In the genomic region with DNA sequence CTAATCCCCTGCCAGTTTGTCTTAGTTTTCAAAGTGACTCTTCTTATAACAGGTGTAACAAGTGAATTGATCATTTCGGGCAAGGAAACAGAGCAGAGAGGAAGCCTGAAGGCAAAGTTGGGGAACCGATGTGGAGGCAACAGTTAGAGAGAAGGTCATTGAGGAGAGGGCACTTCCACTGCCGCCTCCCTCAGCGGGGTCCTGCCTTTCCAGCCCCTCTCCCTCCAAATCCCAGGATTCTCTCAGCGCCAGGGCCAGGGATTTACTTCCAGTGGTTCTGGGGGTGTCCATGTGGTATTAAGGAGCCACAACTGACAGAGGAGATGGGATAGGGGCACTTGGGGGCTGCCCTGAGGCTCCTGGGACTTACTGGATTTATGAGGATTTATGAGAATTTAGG, we compare ENCODE assay signal across 31 cellular contexts. TPM values are rescaled to one million over a fixed set of nuclear protein-coding genes. Genes with fewer than 3 reads are reported as not detected.
DNase-seq lines count a peak whose midpoint lies in the region; ATAC-seq, FAIRE-seq and TF ChIP-seq lines count a peak whose summit lies in the region.
"Had no signal": no experiment of that assay in that cellular context is flagged by ENCODE, and none has a peak within 500 bp of the region (broad histone marks: within the 10 kb centered on the region; RNA-seq: fewer than 3 reads in every experiment).

No MANE protein-coding gene starts in this region.

- no peaks in the 10 kb centered on the region for H3K36me3 Mint-ChIP-seq in CD4-positive, alpha-beta T cell (ENCODE audit: low read depth)
- H3K36me3 Mint-ChIP-seq: CD8-positive, alpha-beta T cell had no signal

- H3K4me3 ChIP-seq in HEK293 (ENCODE audit: low read depth, low read length) (no peak overlapping the region), kidney (ENCODE audit: low read length in 2 of 2) (peak overlapping the region; percentile 62 to 86)
- H3K4me3 ChIP-seq: GM12878, K562, PC-9, SJSA1 had no signal

- no peak for DNase-seq in CD4-positive, alpha-beta T cell
- peak; percentile 40 for DNase-seq in kidney
- peak; percentile 26 for DNase-seq in sciatic nerve (ENCODE audit: low spot score)
- DNase-seq in NCI-H1092 treated with DMSO at 0.1 percent for 48 hours (lab: John Stamatoyannopoulos, UW): no peak
- DNase-seq in activated CD4-positive, CD25-positive, alpha-beta regulatory T cell treated with anti-CD3 and anti-CD28 coated beads, Interleukin-2, amount 50 U/mL, for 72 hours: no peak
- DNase-seq: C1 segment of cervical spinal cord; DMS 273 treated with DMSO at 0.1 percent for 48 hours; DMS79; EL; GDM1; Kasumi-1; MV-4-11; NCI-H1105 treated with DMSO at 0.1 percent for 48 hours; NCI-H146; NCI-H2029; NCI-H446; NCI-H524 treated with DMSO at 0.1 percent for 48 hours; NCI-H774; NK-92 treated with Interleukin-12 subunit alpha and Interleukin-12 subunit beta, amount 100 ng/mL, for 24 hours; PC-9; Right ventricle myocardium superior had no signal

- no peak for TF ChIP-seq CTCF in CD4-positive, alpha-beta T cell (IDR thresholded peaks at IDR 0.05)
- TF ChIP-seq CTCF in HEK293 (tag by site-specific recombination; IDR thresholded peaks at IDR 0.05) (no peak), kidney (IDR thresholded peaks at IDR 0.05; ENCODE audit: borderline replicate concordance, extremely low read depth, insufficient read depth) (no peak)

- no peak for FAIRE-seq in kidney (lab: Jason Lieb, UNC)
- FAIRE-seq: A204.1, GM12878, HTR-8/SVneo, K562 had no signal

- peak overlapping the region; percentile 13 for H3K4me3 Mint-ChIP-seq in CD4-positive, alpha-beta T cell
- H3K4me3 Mint-ChIP-seq: CD8-positive, alpha-beta T cell had no signal

- H3K4me1 ChIP-seq in HEK293 (ENCODE audit: control insufficient read depth, insufficient read depth, low read length) (no peaks in the 10 kb centered on the region), kidney (ENCODE audit: control insufficient read depth in 1 of 2, insufficient read depth in 1 of 2, low read depth in 1 of 2, low read length in 2 of 2) (peaks cover 8 to 16% of the 10 kb centered on the region in 2 donors)
- H3K4me1 ChIP-seq: SJSA1 had no signal

- H3K9me3 Mint-ChIP-seq in CD4-positive, alpha-beta T cell: no peaks in the 10 kb centered on the region

- H3K27ac ChIP-seq in CD4-positive, alpha-beta T cell (ENCODE audit: low read depth, low read length): no peak overlapping the region
- no peak overlapping the region for H3K27ac ChIP-seq in HEK293 (ENCODE audit: extremely low read depth, low read depth, low read length)
- peak overlapping the region; percentile 7 to 70 for H3K27ac ChIP-seq in kidney (ENCODE audit: low read depth in 2 of 2, low read length in 2 of 2)
- H3K27ac ChIP-seq: PC-9, SJSA1 had no signal

- no peaks in the 10 kb centered on the region for H3K27me3 ChIP-seq in CD4-positive, alpha-beta T cell (ENCODE audit: control insufficient read depth, insufficient read depth, low read length)

- H3K27ac Mint-ChIP-seq in CD4-positive, alpha-beta T cell: no peak overlapping the region
- H3K27ac Mint-ChIP-seq: CD8-positive, alpha-beta T cell had no signal

- ATAC-seq in CD4-positive, alpha-beta T cell (ENCODE audit: poor library complexity): no peak
- no peak for ATAC-seq in sciatic nerve
- ATAC-seq in HG03460 (IDR thresholded peaks at IDR 0.05; ENCODE audit: unreplicated experiment): no peak
- ATAC-seq: GM12878, HCT116 had no signal

- H3K36me3 ChIP-seq in HEK293 (ENCODE audit: control insufficient read depth in 2 of 2, insufficient read depth in 1 of 2, low read length in 2 of 2) (no peaks in the 10 kb centered on the region), kidney (ENCODE audit: control insufficient read depth in 1 of 2, insufficient read depth in 2 of 2, low read length in 2 of 2) (peaks cover 0 to 4% of the 10 kb centered on the region in 2 donors)
- H3K36me3 ChIP-seq: SJSA1 had no signal

- no peaks in the 10 kb centered on the region for H3K27me3 Mint-ChIP-seq in CD4-positive, alpha-beta T cell

- peaks cover 10% of the 10 kb centered on the region for H3K9me3 ChIP-seq in CD4-positive, alpha-beta T cell (ENCODE audit: control insufficient read depth, low read length)
- no peaks in the 10 kb centered on the region for H3K9me3 ChIP-seq in HEK293 (ENCODE audit: control insufficient read depth, insufficient read depth, low read depth, low read length)
- peaks cover 0 to 6% of the 10 kb centered on the region in 2 donors for H3K9me3 ChIP-seq in kidney (ENCODE audit: control insufficient read depth in 1 of 2, low read length in 2 of 2)

- POLR2A ChIA-PET in CD4-positive, alpha-beta T cell (lab: Charles Lee): interaction anchor here (1.6 kb wide), 1 partner anchor 133 kb away, joined by 7 read pairs; no protein-coding TSS in a partner anchor
- POLR2A ChIA-PET in HEK293 (lab: Yijun Ruan, JAX): no interaction called here

- peak overlapping the region; percentile 65 to 98 for H3K9ac ChIP-seq in kidney (ENCODE audit: low read length in 2 of 2)

- intact Hi-C loops in CD4-positive, alpha-beta T cell (cut with DNase I, micrococcal nuclease): loop anchor here in 1 of 2 experiments (1.0 to 5.0 kb wide), 2 partner anchors 18 to 204 kb away; no protein-coding TSS in a partner anchor
- intact Hi-C loops in kidney (cut with DNase I) (no loop called here), sciatic nerve (cut with DNase I) (no loop called here)

- peaks cover 9% of the 10 kb centered on the region for H3K4me1 Mint-ChIP-seq in CD4-positive, alpha-beta T cell (ENCODE audit: low read depth)

- CTCF ChIA-PET in CD4-positive, alpha-beta T cell (lab: Charles Lee): no interaction called here
- CTCF ChIA-PET in HEK293 (lab: Yijun Ruan, JAX): interaction anchor here (0.6 kb wide), 1 partner anchor 54 kb away, joined by 3 read pairs; no protein-coding TSS in a partner anchor

TF ChIP-seq in HEK293, 187 proteins besides CTCF, POLR2A, EP300 and RAD21:
- TF ChIP-seq ZNF140 (tag by site-specific recombination; IDR thresholded peaks at IDR 0.05): no peak
- TF ChIP-seq SCRT2 (tag by site-specific recombination; IDR thresholded peaks at IDR 0.05): 0 out of 2 replicates have a peak, but pooled peaks have one; percentile 9
- TF ChIP-seq ZNF544 (tag by site-specific recombination; IDR thresholded peaks at IDR 0.05): no peak

RNA-seq across cellular contexts. Expression of gene PDE9A, which starts 39.7 kb away (rescaled TPM):
- 10 to 100 TPM; 12.6 to 13.2 TPM for total RNA-seq in CD4-positive, alpha-beta T cell
- total RNA-seq in kidney (39.0 TPM), sciatic nerve (32.6 TPM)
- 30.1 TPM for polyA plus RNA-seq in kidney (ENCODE audit: insufficient read depth, low read depth, low replicate concordance)
- total RNA-seq: RPMI7951 had no signal

Comparison
In these comparisons a context has a peak if more than half of its experiments do, and no peak if none do; other contexts are left out.
1. DNase-seq: peak in kidney (single experiment) and sciatic nerve (single experiment); none in CD4-positive, alpha-beta T cell (0 of 10), NCI-H1092 treated with DMSO at 0.1 percent for 48 hours (single experiment) and activated CD4-positive, CD25-positive, alpha-beta regulatory T cell treated with anti-CD3 and anti-CD28 coated beads, Interleukin-2, amount 50 U/mL, for 72 hours (single experiment).
2. H3K27ac ChIP-seq: peak in kidney (2 of 2); none in CD4-positive, alpha-beta T cell (single experiment) and HEK293 (single experiment).